In genomic region chr2:68653034-68653433, GRCh38 we compare ENCODE assay signal across 16 cellular contexts. TPM values are rescaled to one million over a fixed set of nuclear protein-coding genes. Genes with fewer than 3 reads are reported as not detected.
DNase-seq lines count a peak whose midpoint lies in the region; ATAC-seq and TF ChIP-seq lines count a peak whose summit lies in the region.
"Had no signal": no experiment of that assay in that cellular context is flagged by ENCODE, and none has a peak within 500 bp of the region (broad histone marks: within the 10 kb centered on the region; RNA-seq: fewer than 3 reads in every experiment).

No MANE protein-coding gene starts in this region.

- no peaks in the 10 kb centered on the region for H3K36me3 ChIP-seq in PC-3 (ENCODE audit: low read depth, low read length)
- H3K36me3 ChIP-seq: neural progenitor cell had no signal

- H3K4me2 ChIP-seq in PC-3 (ENCODE audit: low read length): peak overlapping the region; percentile 24; the same call in 1 of the 2 replicates
- H3K4me2 ChIP-seq: GM23338, neural progenitor cell had no signal

- H3K4me3 Mint-ChIP-seq in activated CD4-positive, alpha-beta memory T cell treated with anti-CD3 and anti-CD28 coated beads for 36 hours: no peak overlapping the region
- no peak overlapping the region for H3K4me3 Mint-ChIP-seq in activated CD4-positive, alpha-beta memory T cell treated with anti-CD3 and anti-CD28 coated beads, Interleukin-2, amount 10 ng/mL, durations not matched to agents 7 days and 5 days
- peak overlapping the region; percentile 45 for H3K4me3 Mint-ChIP-seq in activated naive CD8-positive, alpha-beta T cell treated with anti-CD3 and anti-CD28 coated beads, Interleukin-2, amount 50 U/mL, for 24 hours
- H3K4me3 Mint-ChIP-seq in stimulated activated effector memory CD8-positive, alpha-beta T cell treated with anti-CD3 and anti-CD28 coated beads, Interleukin-12 subunit alpha, Interleukin-12 subunit beta, amount 100 ng/mL, for 72 hours: peak overlapping the region; percentile 41
- H3K4me3 Mint-ChIP-seq in HFFc6: no peak overlapping the region
- H3K4me3 Mint-ChIP-seq: activated B cell treated with CpG ODN at 0.5 μM for 24 hours, GM23338, neural progenitor cell had no signal

- H3K27me3 ChIP-seq in PC-3 (ENCODE audit: low read length): peaks cover 24% of the 10 kb centered on the region
- H3K27me3 ChIP-seq: neural progenitor cell had no signal

- no peaks in the 10 kb centered on the region for H3K36me3 Mint-ChIP-seq in activated CD4-positive, alpha-beta memory T cell treated with anti-CD3 and anti-CD28 coated beads for 36 hours
- H3K36me3 Mint-ChIP-seq in activated CD4-positive, alpha-beta memory T cell treated with anti-CD3 and anti-CD28 coated beads, Interleukin-2, amount 10 ng/mL, durations not matched to agents 7 days and 5 days (ENCODE audit: low read depth): no peaks in the 10 kb centered on the region
- H3K36me3 Mint-ChIP-seq in activated naive CD8-positive, alpha-beta T cell treated with anti-CD3 and anti-CD28 coated beads, Interleukin-2, amount 50 U/mL, for 24 hours (ENCODE audit: low read depth): no peaks in the 10 kb centered on the region
- H3K36me3 Mint-ChIP-seq in stimulated activated effector memory CD8-positive, alpha-beta T cell treated with anti-CD3 and anti-CD28 coated beads, Interleukin-12 subunit alpha, Interleukin-12 subunit beta, amount 100 ng/mL, for 72 hours: peaks cover 11% of the 10 kb centered on the region
- H3K36me3 Mint-ChIP-seq in HFFc6 (ENCODE audit: low read depth): no peaks in the 10 kb centered on the region
- H3K36me3 Mint-ChIP-seq: CD4-positive, CD25-positive, alpha-beta regulatory T cell; neural progenitor cell had no signal

- peaks cover 34% of the 10 kb centered on the region for H3K4me1 Mint-ChIP-seq in activated CD4-positive, alpha-beta memory T cell treated with anti-CD3 and anti-CD28 coated beads for 36 hours (ENCODE audit: low read depth)
- H3K4me1 Mint-ChIP-seq in activated CD4-positive, alpha-beta memory T cell treated with anti-CD3 and anti-CD28 coated beads, Interleukin-2, amount 10 ng/mL, durations not matched to agents 7 days and 5 days: peaks cover 36% of the 10 kb centered on the region
- peaks cover 50% of the 10 kb centered on the region for H3K4me1 Mint-ChIP-seq in activated naive CD8-positive, alpha-beta T cell treated with anti-CD3 and anti-CD28 coated beads, Interleukin-2, amount 50 U/mL, for 24 hours
- H3K4me1 Mint-ChIP-seq in stimulated activated effector memory CD8-positive, alpha-beta T cell treated with anti-CD3 and anti-CD28 coated beads, Interleukin-12 subunit alpha, Interleukin-12 subunit beta, amount 100 ng/mL, for 72 hours: peaks cover 28% of the 10 kb centered on the region
- no peaks in the 10 kb centered on the region for H3K4me1 Mint-ChIP-seq in HFFc6 (ENCODE audit: low read depth)

- H3K4me3 ChIP-seq in PC-3 (ENCODE audit: low read length): no peak overlapping the region
- no peak overlapping the region for H3K4me3 ChIP-seq in coronary artery
- H3K4me3 ChIP-seq: GM23338, neural progenitor cell had no signal

- H3K9me3 Mint-ChIP-seq in activated CD4-positive, alpha-beta memory T cell treated with anti-CD3 and anti-CD28 coated beads for 36 hours: no peaks in the 10 kb centered on the region
- no peaks in the 10 kb centered on the region for H3K9me3 Mint-ChIP-seq in activated CD4-positive, alpha-beta memory T cell treated with anti-CD3 and anti-CD28 coated beads, Interleukin-2, amount 10 ng/mL, durations not matched to agents 7 days and 5 days
- no peaks in the 10 kb centered on the region for H3K9me3 Mint-ChIP-seq in activated naive CD8-positive, alpha-beta T cell treated with anti-CD3 and anti-CD28 coated beads, Interleukin-2, amount 50 U/mL, for 24 hours
- H3K9me3 Mint-ChIP-seq in stimulated activated effector memory CD8-positive, alpha-beta T cell treated with anti-CD3 and anti-CD28 coated beads, Interleukin-12 subunit alpha, Interleukin-12 subunit beta, amount 100 ng/mL, for 72 hours: no peaks in the 10 kb centered on the region
- H3K9me3 Mint-ChIP-seq in HFFc6: no peaks in the 10 kb centered on the region
- H3K9me3 Mint-ChIP-seq: activated B cell treated with CpG ODN at 0.5 μM for 24 hours, GM23338, neural progenitor cell had no signal

- no TSS peak for BruUV-seq in PC-3 (replicated peaks; lab: Mats Ljungman, UMichigan)

- no peak overlapping the region for H3K27ac ChIP-seq in PC-3 (ENCODE audit: low read length)
- no peak overlapping the region for H3K27ac ChIP-seq in coronary artery
- H3K27ac ChIP-seq: foreskin keratinocyte, neural progenitor cell had no signal

- TF ChIP-seq CTCF in PC-3 (conservative IDR thresholded peaks at IDR 0.05; ENCODE audit: low read depth, low read length) (no peak), coronary artery (IDR thresholded peaks at IDR 0.05) (no peak), HFFc6 (IDR thresholded peaks at IDR 0.05) (no peak)

- no peak overlapping the region; the same call in 1 of the 2 replicates for H2AFZ ChIP-seq in PC-3 (ENCODE audit: low read length)
- H2AFZ ChIP-seq: GM23338, neural progenitor cell had no signal

- CTCF ChIA-PET in activated CD4-positive, alpha-beta memory T cell treated with anti-CD3 and anti-CD28 coated beads for 36 hours (lab: Charles Lee): interaction anchor here (0.6 to 2.5 kb wide), 8 partner anchors 8 to 189 kb away, joined by 3 to 11 read pairs (median 5); no protein-coding TSS in a partner anchor
- CTCF ChIA-PET in activated CD4-positive, alpha-beta memory T cell treated with anti-CD3 and anti-CD28 coated beads, Interleukin-2, amount 10 ng/mL, durations not matched to agents 7 days and 5 days (lab: Charles Lee): interaction anchor here (1.4 to 1.7 kb wide), 3 partner anchors 58 to 189 kb away, joined by 4 to 5 read pairs (median 4); no protein-coding TSS in a partner anchor
- CTCF ChIA-PET in PC-3 (lab: Charles Lee): no interaction called here

- H3F3A ChIP-seq in PC-3 (ENCODE audit: low read length, unreplicated experiment): no peaks in the 10 kb centered on the region

- intact Hi-C loops in activated CD4-positive, alpha-beta memory T cell treated with anti-CD3 and anti-CD28 coated beads for 36 hours (cut with micrococcal nuclease): loop anchor here (2.0 to 10.0 kb wide), 9 partner anchors 39 to 402 kb away; partner anchors contain the start of genes APLF and FBXO48
- intact Hi-C loops in PC-3 (cut with micrococcal nuclease): no loop called here

- peaks cover 21% of the 10 kb centered on the region for H3K27me3 Mint-ChIP-seq in activated CD4-positive, alpha-beta memory T cell treated with anti-CD3 and anti-CD28 coated beads for 36 hours
- peaks cover 61% of the 10 kb centered on the region for H3K27me3 Mint-ChIP-seq in activated CD4-positive, alpha-beta memory T cell treated with anti-CD3 and anti-CD28 coated beads, Interleukin-2, amount 10 ng/mL, durations not matched to agents 7 days and 5 days
- peaks cover 11% of the 10 kb centered on the region for H3K27me3 Mint-ChIP-seq in activated naive CD8-positive, alpha-beta T cell treated with anti-CD3 and anti-CD28 coated beads, Interleukin-2, amount 50 U/mL, for 24 hours
- peaks cover 22% of the 10 kb centered on the region for H3K27me3 Mint-ChIP-seq in HFFc6 (ENCODE audit: insufficient read depth)

- no peaks in the 10 kb centered on the region for H3K79me2 ChIP-seq in PC-3 (ENCODE audit: low read length)

- H3K9me3 ChIP-seq in PC-3 (ENCODE audit: low read length): no peaks in the 10 kb centered on the region

- peaks cover 10% of the 10 kb centered on the region; the same call in 1 of the 2 replicates for H3K4me1 ChIP-seq in PC-3 (ENCODE audit: insufficient read depth, low read length)
- H3K4me1 ChIP-seq: foreskin keratinocyte, neural progenitor cell had no signal

- no peak overlapping the region for H3K9ac ChIP-seq in PC-3 (ENCODE audit: low read length)
- H3K9ac ChIP-seq: neural progenitor cell had no signal

- ATAC-seq in PC-3: no peak
- peak; percentile 27 for ATAC-seq in activated naive CD8-positive, alpha-beta T cell treated with anti-CD3 and anti-CD28 coated beads, Interleukin-2, amount 50 U/mL, for 24 hours
- peak; percentile 68 for ATAC-seq in stimulated activated effector memory CD8-positive, alpha-beta T cell treated with anti-CD3 and anti-CD28 coated beads, Interleukin-12 subunit alpha, Interleukin-12 subunit beta, amount 100 ng/mL, for 72 hours
- ATAC-seq: foreskin keratinocyte had no signal

- peak; percentile 25 for DNase-seq in activated CD4-positive, alpha-beta memory T cell treated with anti-CD3 and anti-CD28 coated beads for 36 hours
- no peak for DNase-seq in activated CD4-positive, alpha-beta memory T cell treated with anti-CD3 and anti-CD28 coated beads, Interleukin-2, amount 10 ng/mL, durations not matched to agents 7 days and 5 days
- no peak for DNase-seq in PC-3
- DNase-seq in activated naive CD8-positive, alpha-beta T cell treated with anti-CD3 and anti-CD28 coated beads, Interleukin-2, amount 50 U/mL, for 24 hours: no peak
- peak in 1 of 2 donors; percentile 59 for DNase-seq in stimulated activated effector memory CD8-positive, alpha-beta T cell treated with anti-CD3 and anti-CD28 coated beads, Interleukin-12 subunit alpha, Interleukin-12 subunit beta, amount 100 ng/mL, for 72 hours (ENCODE audit: low spot score in 2 of 2)
- DNase-seq in coronary artery (ENCODE audit: low spot score): no peak
- DNase-seq in NK-92 treated with Interleukin-12 subunit alpha and Interleukin-12 subunit beta, amount 100 ng/mL, for 24 hours (lab: John Stamatoyannopoulos, UW): no peak
- no peak for DNase-seq in HFFc6
- DNase-seq: activated B cell treated with CpG ODN at 0.5 μM for 24 hours, foreskin keratinocyte, hypothalamus, midbrain had no signal

- no peaks in the 10 kb centered on the region for H4K20me1 ChIP-seq in PC-3 (ENCODE audit: low read length)

- peaks cover 4% of the 10 kb centered on the region; the same call in 1 of the 2 replicates for H3K9me2 ChIP-seq in PC-3 (replicated peaks; ENCODE audit: low read length)

- peak overlapping the region; percentile 11 for H3K27ac Mint-ChIP-seq in activated CD4-positive, alpha-beta memory T cell treated with anti-CD3 and anti-CD28 coated beads for 36 hours
- no peak overlapping the region for H3K27ac Mint-ChIP-seq in activated CD4-positive, alpha-beta memory T cell treated with anti-CD3 and anti-CD28 coated beads, Interleukin-2, amount 10 ng/mL, durations not matched to agents 7 days and 5 days
- H3K27ac Mint-ChIP-seq in activated naive CD8-positive, alpha-beta T cell treated with anti-CD3 and anti-CD28 coated beads, Interleukin-2, amount 50 U/mL, for 24 hours: peak overlapping the region; percentile 94
- H3K27ac Mint-ChIP-seq in stimulated activated effector memory CD8-positive, alpha-beta T cell treated with anti-CD3 and anti-CD28 coated beads, Interleukin-12 subunit alpha, Interleukin-12 subunit beta, amount 100 ng/mL, for 72 hours: peak overlapping the region; percentile 66
- H3K27ac Mint-ChIP-seq in HFFc6: no peak overlapping the region
- H3K27ac Mint-ChIP-seq: activated B cell treated with CpG ODN at 0.5 μM for 24 hours; CD4-positive, CD25-positive, alpha-beta regulatory T cell; GM23338; neural progenitor cell had no signal

- POLR2A ChIA-PET in activated CD4-positive, alpha-beta memory T cell treated with anti-CD3 and anti-CD28 coated beads for 36 hours (lab: Charles Lee): interaction anchor here (0.7 to 2.3 kb wide), 4 partner anchors 20 to 96 kb away, joined by 3 to 7 read pairs (median 4); no protein-coding TSS in a partner anchor
- POLR2A ChIA-PET in activated CD4-positive, alpha-beta memory T cell treated with anti-CD3 and anti-CD28 coated beads, Interleukin-2, amount 10 ng/mL, durations not matched to agents 7 days and 5 days (lab: Charles Lee): interaction anchor here (0.8 to 1.5 kb wide), 4 partner anchors 68 to 255 kb away, joined by 3 to 5 read pairs (median 3); partner anchors contain the start of genes APLF and FBXO48
- POLR2A ChIA-PET in PC-3 (lab: Charles Lee; ENCODE audit: unreplicated experiment): no interaction called here

RNA-seq across cellular contexts. Expression of gene PROKR1, which starts 9.7 kb away (rescaled TPM):
- total RNA-seq in activated CD4-positive, alpha-beta memory T cell treated with anti-CD3 and anti-CD28 coated beads for 36 hours: not detected
- not detected for total RNA-seq in activated CD4-positive, alpha-beta memory T cell treated with anti-CD3 and anti-CD28 coated beads, Interleukin-2, amount 10 ng/mL, durations not matched to agents 7 days and 5 days
- total RNA-seq in PC-3 (2014; rRNA removed): 0.12 and 0.26 TPM in 2 replicates
- not detected for total RNA-seq in HFFc6 (2021; fragmentation: NEBNext Ultra II Directional; extraction: Animal tissue kit (Norgen Biotek cat#: 25700))
- total RNA-seq: aorta; CD4-positive, CD25-positive, alpha-beta regulatory T cell; foreskin keratinocyte had no signal

Comparison
In these comparisons a context has a peak if more than half of its experiments do, and no peak if none do; other contexts are left out.
1. H3K27ac Mint-ChIP-seq: peak in activated CD4-positive, alpha-beta memory T cell treated with anti-CD3 and anti-CD28 coated beads for 36 hours (single experiment), activated naive CD8-positive, alpha-beta T cell treated with anti-CD3 and anti-CD28 coated beads, Interleukin-2, amount 50 U/mL, for 24 hours (single experiment) and stimulated activated effector memory CD8-positive, alpha-beta T cell treated with anti-CD3 and anti-CD28 coated beads, Interleukin-12 subunit alpha, Interleukin-12 subunit beta, amount 100 ng/mL, for 72 hours (single experiment); none in activated CD4-positive, alpha-beta memory T cell treated with anti-CD3 and anti-CD28 coated beads, Interleukin-2, amount 10 ng/mL, durations not matched to agents 7 days and 5 days (single experiment) and HFFc6 (single experiment).
2. H3K4me3 Mint-ChIP-seq: peak in activated naive CD8-positive, alpha-beta T cell treated with anti-CD3 and anti-CD28 coated beads, Interleukin-2, amount 50 U/mL, for 24 hours (single experiment) and stimulated activated effector memory CD8-positive, alpha-beta T cell treated with anti-CD3 and anti-CD28 coated beads, Interleukin-12 subunit alpha, Interleukin-12 subunit beta, amount 100 ng/mL, for 72 hours (single experiment); none in activated CD4-positive, alpha-beta memory T cell treated with anti-CD3 and anti-CD28 coated beads for 36 hours (single experiment), activated CD4-positive, alpha-beta memory T cell treated with anti-CD3 and anti-CD28 coated beads, Interleukin-2, amount 10 ng/mL, durations not matched to agents 7 days and 5 days (single experiment) and HFFc6 (single experiment).